19 cellular contexts compared by ENCODE assay signal in genomic region chr4:16450724-16451123, GRCh38.
DNase-seq lines count a peak whose midpoint lies in the region; ATAC-seq and TF ChIP-seq lines count a peak whose summit lies in the region.
"Had no signal": no experiment of that assay in that cellular context is flagged by ENCODE, and none has a peak within 500 bp of the region (broad histone marks: within the 10 kb centered on the region; RNA-seq: fewer than 3 reads in every experiment).

No MANE protein-coding gene starts in this region.

- no peak overlapping the region for H3K27ac ChIP-seq in cardiac muscle cell
- no peak overlapping the region for H3K27ac ChIP-seq in OCI-LY3 (ENCODE audit: low read length)
- no peak overlapping the region for H3K27ac ChIP-seq in fibroblast of lung (ENCODE audit: insufficient read depth, low read length)
- H3K27ac ChIP-seq in smooth muscle cell (ENCODE audit: low read depth): no peak overlapping the region

- WGBS in smooth muscle cell (ENCODE audit: low lambda C conversion rate): 80% methylated on average over 1 of the region's 1 CpG

- no peaks in the 10 kb centered on the region for H3K27me3 Mint-ChIP-seq in activated naive CD8-positive, alpha-beta T cell treated with anti-CD3 and anti-CD28 coated beads for 36 hours

- no peaks in the 10 kb centered on the region for H3K36me3 ChIP-seq in cardiac muscle cell
- no peaks in the 10 kb centered on the region for H3K36me3 ChIP-seq in OCI-LY3 (replicated peaks; ENCODE audit: low read depth, low read length)
- no peaks in the 10 kb centered on the region for H3K36me3 ChIP-seq in fibroblast of lung (ENCODE audit: control insufficient read depth, insufficient read depth, low read length)
- H3K36me3 ChIP-seq in smooth muscle cell (ENCODE audit: low read depth): no peaks in the 10 kb centered on the region
- H3K36me3 ChIP-seq: HAP-1 had no signal

- H3K4me1 ChIP-seq in cardiac muscle cell (ENCODE audit: low read depth): no peaks in the 10 kb centered on the region
- no peaks in the 10 kb centered on the region for H3K4me1 ChIP-seq in OCI-LY3 (ENCODE audit: low read length)
- H3K4me1 ChIP-seq in fibroblast of lung (ENCODE audit: control insufficient read depth, extremely low read depth, insufficient read depth, low read length): no peaks in the 10 kb centered on the region
- peaks cover 7% of the 10 kb centered on the region for H3K4me1 ChIP-seq in smooth muscle cell (ENCODE audit: low read depth)
- H3K4me1 ChIP-seq: HAP-1 had no signal

- H4K20me1 ChIP-seq in OCI-LY3 (ENCODE audit: insufficient read depth, low read length): no peaks in the 10 kb centered on the region
- no peaks in the 10 kb centered on the region for H4K20me1 ChIP-seq in fibroblast of lung (ENCODE audit: control insufficient read depth, extremely low read depth, insufficient read depth, low read length)
- H4K20me1 ChIP-seq in smooth muscle cell (ENCODE audit: low read depth): no peaks in the 10 kb centered on the region

- H3K4me2 ChIP-seq in OCI-LY3 (ENCODE audit: low read length) (no peak overlapping the region), fibroblast of lung (ENCODE audit: extremely low read depth, insufficient read depth, low read length) (no peak overlapping the region), smooth muscle cell (no peak overlapping the region)

- TF ChIP-seq CTCF in cardiac muscle cell (IDR thresholded peaks at IDR 0.05; ENCODE audit: low read depth, low read length) (peak; percentile 30), OCI-LY3 (IDR thresholded peaks at IDR 0.05; ENCODE audit: low read depth, low read length) (peak; percentile 35), fibroblast of lung (conservative IDR thresholded peaks at IDR 0.05 in 1 of 2, IDR thresholded peaks at IDR 0.05 in 1 of 2; ENCODE audit: low read depth in 1 of 2, low read length in 2 of 2) (peak; percentile 33 to 38), smooth muscle cell (IDR thresholded peaks at IDR 0.05; ENCODE audit: borderline replicate concordance, insufficient read depth, poor library complexity, severe bottlenecking) (peak; percentile 33)

- H3K27me3 ChIP-seq in cardiac muscle cell (peaks cover 4% of the 10 kb centered on the region), OCI-LY3 (ENCODE audit: low read depth, low read length) (no peaks in the 10 kb centered on the region), fibroblast of lung (ENCODE audit: control insufficient read depth, insufficient read depth, low read length) (no peaks in the 10 kb centered on the region), smooth muscle cell (ENCODE audit: low read depth) (peaks cover 31% of the 10 kb centered on the region)

- no peak overlapping the region for H3K4me3 ChIP-seq in cardiac muscle cell
- no peak overlapping the region for H3K4me3 ChIP-seq in OCI-LY3 (ENCODE audit: low read length)
- no peak overlapping the region for H3K4me3 ChIP-seq in fibroblast of lung (replicated peaks in 1 of 4; ENCODE audit: control extremely low read depth in 1 of 4, insufficient read depth in 1 of 4, low read depth in 3 of 4, low read length in 4 of 4)
- no peak overlapping the region for H3K4me3 ChIP-seq in smooth muscle cell
- H3K4me3 ChIP-seq: HAP-1 had no signal

- DNase-seq in cardiac muscle cell (ENCODE audit: low read depth in 1 of 2, low spot score in 1 of 2): peak in 1 of 2 donors; percentile 19
- no peak for DNase-seq in cardiac septum (ENCODE audit: low spot score)
- DNase-seq in fibroblast of lung (ENCODE audit: low read depth in 2 of 2): peak in 1 of 2 donors; percentile 14
- no peak for DNase-seq in smooth muscle cell (lab: John Stamatoyannopoulos, UW; ENCODE audit: unreplicated experiment)
- DNase-seq in activated naive CD8-positive, alpha-beta T cell treated with anti-CD3 and anti-CD28 coated beads for 36 hours: no peak
- DNase-seq in middle frontal gyrus (ENCODE audit: extremely low spot score, low spot score): no peak
- DNase-seq: activated CD4-positive, CD25-positive, alpha-beta regulatory T cell; activated CD8-positive, alpha-beta memory T cell treated with anti-CD3 and anti-CD28 coated beads for 24 hours; COR-L47; GDM1; hippocampal formation; NCI-H1694; SHP77; stimulated activated naive CD4-positive, alpha-beta T cell treated with Interleukin-2 at 50 U/mL for 16 hours had no signal

- H3K27ac Mint-ChIP-seq in activated naive CD8-positive, alpha-beta T cell treated with anti-CD3 and anti-CD28 coated beads for 36 hours: no peak overlapping the region
- H3K27ac Mint-ChIP-seq: activated T-helper 2 cell treated with anti-CD3 and anti-CD28 coated beads, Interferon-gamma antibody, Interleukin-2, Interleukin-4, amounts not matched to agents 10 μg/mL and 5 μg/mL and 100 μg/mL, durations not matched to agents 14 hours and 24 hours and 36 hours; T-helper 1 cell treated with Interleukin-12 subunit alpha and Interleukin-12 subunit beta and Interleukin-4 antibody, amounts not matched to agents 30 μg/mL and 1 μg/mL, for 36 hours had no signal

- intact Hi-C loops in cardiac septum (cut with DNase I): no loop called here

- no peaks in the 10 kb centered on the region for H3K9me3 Mint-ChIP-seq in activated naive CD8-positive, alpha-beta T cell treated with anti-CD3 and anti-CD28 coated beads for 36 hours
- H3K9me3 Mint-ChIP-seq: activated T-helper 2 cell treated with anti-CD3 and anti-CD28 coated beads, Interferon-gamma antibody, Interleukin-2, Interleukin-4, amounts not matched to agents 10 μg/mL and 5 μg/mL and 100 μg/mL, durations not matched to agents 14 hours and 24 hours and 36 hours; T-helper 1 cell treated with Interleukin-12 subunit alpha and Interleukin-12 subunit beta and Interleukin-4 antibody, amounts not matched to agents 30 μg/mL and 1 μg/mL, for 36 hours had no signal

- no peak overlapping the region for H3K4me3 Mint-ChIP-seq in activated naive CD8-positive, alpha-beta T cell treated with anti-CD3 and anti-CD28 coated beads for 36 hours
- H3K4me3 Mint-ChIP-seq: T-helper 1 cell treated with Interleukin-12 subunit alpha and Interleukin-12 subunit beta and Interleukin-4 antibody, amounts not matched to agents 30 μg/mL and 1 μg/mL, for 36 hours had no signal

- H3K36me3 Mint-ChIP-seq in activated naive CD8-positive, alpha-beta T cell treated with anti-CD3 and anti-CD28 coated beads for 36 hours: no peaks in the 10 kb centered on the region

- H3K9ac ChIP-seq in OCI-LY3 (ENCODE audit: low read length): no peak overlapping the region
- no peak overlapping the region for H3K9ac ChIP-seq in fibroblast of lung (ENCODE audit: insufficient read depth, low read length)
- no peak overlapping the region for H3K9ac ChIP-seq in smooth muscle cell (ENCODE audit: low read depth)

- no peaks in the 10 kb centered on the region for H3F3A ChIP-seq in smooth muscle cell (ENCODE audit: low read depth)

- ATAC-seq in GM21360 (IDR thresholded peaks at IDR 0.05; ENCODE audit: unreplicated experiment): no peak

- no peaks in the 10 kb centered on the region for H3K9me3 ChIP-seq in cardiac muscle cell (ENCODE audit: low read depth)
- no peaks in the 10 kb centered on the region for H3K9me3 ChIP-seq in OCI-LY3 (ENCODE audit: insufficient read depth, low read length)
- H3K9me3 ChIP-seq in fibroblast of lung (ENCODE audit: control insufficient read depth, insufficient read depth, low read depth, low read length): no peaks in the 10 kb centered on the region
- H3K9me3 ChIP-seq in smooth muscle cell (replicated peaks; ENCODE audit: low read depth): no peaks in the 10 kb centered on the region
- H3K9me3 ChIP-seq: HAP-1 had no signal

- H2AFZ ChIP-seq in OCI-LY3 (ENCODE audit: low read depth, low read length): no peak overlapping the region
- no peak overlapping the region for H2AFZ ChIP-seq in fibroblast of lung (ENCODE audit: low read length)
- no peak overlapping the region for H2AFZ ChIP-seq in smooth muscle cell (ENCODE audit: low read depth)

- no peaks in the 10 kb centered on the region for H3K4me1 Mint-ChIP-seq in activated naive CD8-positive, alpha-beta T cell treated with anti-CD3 and anti-CD28 coated beads for 36 hours

- H3K79me2 ChIP-seq in OCI-LY3 (ENCODE audit: low read length) (no peaks in the 10 kb centered on the region), fibroblast of lung (ENCODE audit: control insufficient read depth, insufficient read depth, low read length) (no peaks in the 10 kb centered on the region), smooth muscle cell (ENCODE audit: low read depth) (no peaks in the 10 kb centered on the region)
